Comparison of ENCODE assay signal across 15 cellular contexts in genomic region chr7:4749363-4749762, GRCh38. TPM values are rescaled to one million over a fixed set of nuclear protein-coding genes. Genes with fewer than 3 reads are reported as not detected.
DNase-seq lines count a peak whose midpoint lies in the region; ATAC-seq, FAIRE-seq and TF ChIP-seq lines count a peak whose summit lies in the region.
"Had no signal": no experiment of that assay in that cellular context is flagged by ENCODE, and none has a peak within 500 bp of the region (broad histone marks: within the 10 kb centered on the region; RNA-seq: fewer than 3 reads in every experiment).

No MANE protein-coding gene starts in this region.

- no peaks in the 10 kb centered on the region for H3K27me3 Mint-ChIP-seq in stimulated activated naive CD8-positive, alpha-beta T cell treated with anti-CD3 and anti-CD28 coated beads, Interleukin-15, Interleukin-2, amounts not matched to agents 100 ng/mL and 50 ng/mL, for 24 hours
- peaks cover 17% of the 10 kb centered on the region for H3K27me3 Mint-ChIP-seq in endothelial cell (ENCODE audit: unreplicated experiment)

- no peaks in the 10 kb centered on the region for H3K9me3 ChIP-seq in psoas muscle
- H3K9me3 ChIP-seq: BE2C had no signal

- peaks cover 18% of the 10 kb centered on the region for H3K4me1 ChIP-seq in psoas muscle

- peaks cover 22% of the 10 kb centered on the region for H3K36me3 Mint-ChIP-seq in stimulated activated naive CD8-positive, alpha-beta T cell treated with anti-CD3 and anti-CD28 coated beads, Interleukin-15, Interleukin-2, amounts not matched to agents 100 ng/mL and 50 ng/mL, for 24 hours (ENCODE audit: low read depth)
- peaks cover 34% of the 10 kb centered on the region for H3K36me3 Mint-ChIP-seq in endothelial cell (ENCODE audit: low read depth, unreplicated experiment)

- no peak for ATAC-seq in stimulated activated naive CD8-positive, alpha-beta T cell treated with anti-CD3 and anti-CD28 coated beads, Interleukin-15, Interleukin-2, amounts not matched to agents 100 U/mL and 50 U/mL, for 24 hours
- ATAC-seq in psoas muscle, result no peak
- no peak for ATAC-seq in HG02623 (IDR thresholded peaks at IDR 0.05; ENCODE audit: unreplicated experiment)
- ATAC-seq in HG03108 (IDR thresholded peaks at IDR 0.05; ENCODE audit: unreplicated experiment), result no peak
- ATAC-seq: left colon had no signal

- H3K4me3 Mint-ChIP-seq in stimulated activated naive CD8-positive, alpha-beta T cell treated with anti-CD3 and anti-CD28 coated beads, Interleukin-15, Interleukin-2, amounts not matched to agents 100 ng/mL and 50 ng/mL, for 24 hours, result no peak overlapping the region
- H3K4me3 Mint-ChIP-seq in endothelial cell (ENCODE audit: unreplicated experiment), result peak overlapping the region; percentile 26

- no peaks in the 10 kb centered on the region for H3K27me3 ChIP-seq in psoas muscle (ENCODE audit: insufficient read depth in 3 of 3, low read length in 2 of 3)
- H3K27me3 ChIP-seq: BE2C had no signal

- H3K27ac Mint-ChIP-seq in stimulated activated naive CD8-positive, alpha-beta T cell treated with anti-CD3 and anti-CD28 coated beads, Interleukin-15, Interleukin-2, amounts not matched to agents 100 ng/mL and 50 ng/mL, for 24 hours, result peak overlapping the region; percentile 28
- peak overlapping the region; percentile 95 for H3K27ac Mint-ChIP-seq in endothelial cell (ENCODE audit: unreplicated experiment)

- TF ChIP-seq CTCF in endothelial cell (IDR thresholded peaks at IDR 0.05; ENCODE audit: unreplicated experiment) (no peak), psoas muscle (IDR thresholded peaks at IDR 0.05) (no peak)

- DNase-seq in stimulated activated naive CD8-positive, alpha-beta T cell treated with anti-CD3 and anti-CD28 coated beads, Interleukin-15, Interleukin-2, amounts not matched to agents 100 U/mL and 50 U/mL, for 24 hours, result no peak
- DNase-seq in endothelial cell (ENCODE audit: low spot score) (no peak), psoas muscle (no peak), RCC 7860 (ENCODE audit: low spot score) (no peak)
- no peak for DNase-seq in stimulated activated CD4-positive, alpha-beta T cell treated with anti-CD3 and anti-CD28 coated beads, Interleukin-4, amount 100 ng/mL, for 24 hours
- DNase-seq: activated CD4-positive, alpha-beta T cell treated with anti-CD3 and anti-CD28 coated beads, Interleukin-2, amount 50 U/mL, for 1 hour; activated effector memory CD4-positive, alpha-beta T cell treated with anti-CD3 and anti-CD28 coated beads, Interleukin-2, amount 50 U/mL, for 16 hours; BE2C; left colon; NCI-H2081; NCI-H69 had no signal

- H3K27ac ChIP-seq in psoas muscle, result peak overlapping the region; percentile 92
- H3K27ac ChIP-seq: epithelial cell of prostate had no signal

- H3K4me1 Mint-ChIP-seq in stimulated activated naive CD8-positive, alpha-beta T cell treated with anti-CD3 and anti-CD28 coated beads, Interleukin-15, Interleukin-2, amounts not matched to agents 100 ng/mL and 50 ng/mL, for 24 hours (ENCODE audit: low read depth), result peaks cover 64% of the 10 kb centered on the region
- H3K4me1 Mint-ChIP-seq in endothelial cell (ENCODE audit: unreplicated experiment), result peaks cover 47% of the 10 kb centered on the region

- intact Hi-C loops in psoas muscle (cut with DNase I), result loop anchor here in 1 of 2 donors (5.0 kb wide), 1 partner anchor 107 kb away; no protein-coding TSS in a partner anchor

- no peak overlapping the region for H3K4me3 ChIP-seq in psoas muscle

- WGBS in psoas muscle, 3 donors, result 88 to 96% (median 92%) methylated on average over 14 of the region's 14 CpGs

- H3K36me3 ChIP-seq in psoas muscle (ENCODE audit: insufficient read depth in 1 of 2, low read depth in 1 of 2), result peaks cover 0 to 21% of the 10 kb centered on the region in 2 donors

- no peak for FAIRE-seq in RCC 7860 (lab: Jason Lieb, UNC)

- H3K9me3 Mint-ChIP-seq in stimulated activated naive CD8-positive, alpha-beta T cell treated with anti-CD3 and anti-CD28 coated beads, Interleukin-15, Interleukin-2, amounts not matched to agents 100 ng/mL and 50 ng/mL, for 24 hours, result no peaks in the 10 kb centered on the region
- peaks cover 5% of the 10 kb centered on the region for H3K9me3 Mint-ChIP-seq in endothelial cell (ENCODE audit: unreplicated experiment)

RNA-seq across cellular contexts. Expression of gene AP5Z1, which starts 26.1 kb away (rescaled TPM):
- total RNA-seq in endothelial cell (ENCODE audit: unreplicated experiment), result 88.6 TPM
- total RNA-seq in psoas muscle, result 10 to 100 TPM in 1 of 4 donors, 1 to 10 TPM in 3; 6.6 to 20.1 (median 8.7) TPM
- polyA plus RNA-seq in psoas muscle, result 10 to 100 TPM; 12.1 to 19.2 (median 15.2) TPM
